1 cellular context compared by ENCODE assay signal in genomic region chr2:231052494-231053451, GRCh38.
A peak's percentile ranks its signal among the peaks of the same experiment; 100 is the strongest.
TF ChIP-seq lines count a peak whose summit lies in the region.

No MANE protein-coding gene starts in this region.

TF ChIP-seq in HepG2, 621 proteins besides CTCF, POLR2A, EP300 and RAD21 (continued from another document and continues in another):
- TF ChIP-seq ZNF432 (CRISPR knock-in tag; IDR thresholded peaks at IDR 0.05; ENCODE audit: borderline replicate concordance) (peak; percentile 85; the same call in 1 of the 2 replicates), TFDP2 (CRISPR knock-in tag; IDR thresholded peaks at IDR 0.05) (peak; percentile 86), ZNF350 (CRISPR knock-in tag; IDR thresholded peaks at IDR 0.05; ENCODE audit: borderline replicate concordance, low read depth) (peak; percentile 94), ZNF564 (CRISPR knock-in tag; IDR thresholded peaks at IDR 0.05) (peak; percentile 90), RARG (CRISPR knock-in tag; IDR thresholded peaks at IDR 0.05; ENCODE audit: low read depth) (no peak), ZSCAN20 (CRISPR knock-in tag; IDR thresholded peaks at IDR 0.05; ENCODE audit: borderline replicate concordance) (no peak; the same call in 1 of the 2 replicates), RORA (CRISPR knock-in tag; IDR thresholded peaks at IDR 0.05) (0 out of 2 replicates have a peak, but pooled peaks have one; percentile 84), MTERF4 (CRISPR knock-in tag; IDR thresholded peaks at IDR 0.05) (0 out of 2 replicates have a peak, but pooled peaks have one; percentile 69), RARA (CRISPR knock-in tag; IDR thresholded peaks at IDR 0.05) (0 out of 2 replicates have a peak, but pooled peaks have one; percentile 28), ZNF337 (CRISPR knock-in tag; IDR thresholded peaks at IDR 0.05; ENCODE audit: borderline replicate concordance, low read depth) (peak; percentile 92; the same call in 1 of the 2 replicates), MTA1 (CRISPR knock-in tag; IDR thresholded peaks at IDR 0.05; ENCODE audit: borderline replicate concordance) (peak; percentile 62; the same call in 1 of the 2 replicates), ZNF776 (CRISPR knock-in tag; IDR thresholded peaks at IDR 0.05) (peak; percentile 62; the same call in 1 of the 2 replicates), ZFP90 (CRISPR knock-in tag; IDR thresholded peaks at IDR 0.05; ENCODE audit: borderline replicate concordance) (peak; percentile 71; the same call in 1 of the 2 replicates), SALL1 (CRISPR knock-in tag; IDR thresholded peaks at IDR 0.05) (peak; percentile 81; the same call in 1 of the 2 replicates), ZNF331 (CRISPR knock-in tag; IDR thresholded peaks at IDR 0.05) (peak; percentile 69), CHD2 (IDR thresholded peaks at IDR 0.05; ENCODE audit: low read depth, low read length) (peak; percentile 26; the same call in 1 of the 2 replicates), ZBTB7A (CRISPR knock-in tag; IDR thresholded peaks at IDR 0.05) (no peak), ZNF431 (CRISPR knock-in tag; IDR thresholded peaks at IDR 0.05; ENCODE audit: borderline replicate concordance, low read depth) (no peak), AGO1 (IDR thresholded peaks at IDR 0.05; ENCODE audit: low read depth, low read length, poor library complexity, severe bottlenecking) (peak; percentile 97), TEF (CRISPR knock-in tag; IDR thresholded peaks at IDR 0.05) (peak; percentile 74; the same call in 1 of the 2 replicates), MXI1 (IDR thresholded peaks at IDR 0.05; ENCODE audit: borderline replicate concordance, low read depth, low read length) (peak; percentile 52; the same call in 2 of the 3 replicates), HOXA3 (CRISPR knock-in tag; IDR thresholded peaks at IDR 0.05) (peak; percentile 84; the same call in 1 of the 2 replicates), SETDB1 (CRISPR knock-in tag; IDR thresholded peaks at IDR 0.05; ENCODE audit: borderline replicate concordance) (no peak), ZNF446 (CRISPR knock-in tag; IDR thresholded peaks at IDR 0.05) (no peak; the same call in 1 of the 2 replicates), TFE3 (CRISPR knock-in tag; IDR thresholded peaks at IDR 0.05) (peak; percentile 67; the same call in 1 of the 2 replicates), CAMTA2 (CRISPR knock-in tag; IDR thresholded peaks at IDR 0.05; ENCODE audit: borderline replicate concordance) (peak; percentile 54; the same call in 1 of the 2 replicates), FOXC1 (CRISPR knock-in tag; IDR thresholded peaks at IDR 0.05; ENCODE audit: borderline replicate concordance) (peak; percentile 70; the same call in 1 of the 2 replicates), HMGXB4 (CRISPR knock-in tag; IDR thresholded peaks at IDR 0.05; ENCODE audit: borderline replicate concordance in 1 of 2, low read depth in 1 of 2) (peak; percentile 98 to 99), REL (CRISPR knock-in tag; conservative IDR thresholded peaks at IDR 0.05) (no peak), CBFB (CRISPR knock-in tag; IDR thresholded peaks at IDR 0.05) (no peak), LRRFIP1 (CRISPR knock-in tag; conservative IDR thresholded peaks at IDR 0.05) (no peak), ZNF24 (IDR thresholded peaks at IDR 0.05) (peak; percentile 76; the same call in 1 of the 2 replicates), KLF11 (CRISPR knock-in tag; IDR thresholded peaks at IDR 0.05) (no peak), LCORL (IDR thresholded peaks at IDR 0.05) (no peak), LCORL (CRISPR knock-in tag; IDR thresholded peaks at IDR 0.05) (peak; percentile 86), SIX1 (CRISPR knock-in tag; IDR thresholded peaks at IDR 0.05; ENCODE audit: borderline replicate concordance) (0 out of 2 replicates have a peak, but pooled peaks have one; percentile 7), CBX5 (CRISPR knock-in tag; IDR thresholded peaks at IDR 0.05; ENCODE audit: borderline replicate concordance) (peak; percentile 30; the same call in 1 of the 2 replicates)
- TF ChIP-seq, protein P1, sequence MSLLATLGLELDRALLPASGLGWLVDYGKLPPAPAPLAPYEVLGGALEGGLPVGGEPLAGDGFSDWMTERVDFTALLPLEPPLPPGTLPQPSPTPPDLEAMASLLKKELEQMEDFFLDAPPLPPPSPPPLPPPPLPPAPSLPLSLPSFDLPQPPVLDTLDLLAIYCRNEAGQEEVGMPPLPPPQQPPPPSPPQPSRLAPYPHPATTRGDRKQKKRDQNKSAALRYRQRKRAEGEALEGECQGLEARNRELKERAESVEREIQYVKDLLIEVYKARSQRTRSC (CRISPR knock-in tag; IDR thresholded peaks at IDR 0.05; ENCODE audit: low read depth), result no peak
- TF ChIP-seq, protein P2, sequence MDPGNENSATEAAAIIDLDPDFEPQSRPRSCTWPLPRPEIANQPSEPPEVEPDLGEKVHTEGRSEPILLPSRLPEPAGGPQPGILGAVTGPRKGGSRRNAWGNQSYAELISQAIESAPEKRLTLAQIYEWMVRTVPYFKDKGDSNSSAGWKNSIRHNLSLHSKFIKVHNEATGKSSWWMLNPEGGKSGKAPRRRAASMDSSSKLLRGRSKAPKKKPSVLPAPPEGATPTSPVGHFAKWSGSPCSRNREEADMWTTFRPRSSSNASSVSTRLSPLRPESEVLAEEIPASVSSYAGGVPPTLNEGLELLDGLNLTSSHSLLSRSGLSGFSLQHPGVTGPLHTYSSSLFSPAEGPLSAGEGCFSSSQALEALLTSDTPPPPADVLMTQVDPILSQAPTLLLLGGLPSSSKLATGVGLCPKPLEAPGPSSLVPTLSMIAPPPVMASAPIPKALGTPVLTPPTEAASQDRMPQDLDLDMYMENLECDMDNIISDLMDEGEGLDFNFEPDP (CRISPR knock-in tag; conservative IDR thresholded peaks at IDR 0.05), result peak; percentile 93
- TF ChIP-seq, protein P3, sequence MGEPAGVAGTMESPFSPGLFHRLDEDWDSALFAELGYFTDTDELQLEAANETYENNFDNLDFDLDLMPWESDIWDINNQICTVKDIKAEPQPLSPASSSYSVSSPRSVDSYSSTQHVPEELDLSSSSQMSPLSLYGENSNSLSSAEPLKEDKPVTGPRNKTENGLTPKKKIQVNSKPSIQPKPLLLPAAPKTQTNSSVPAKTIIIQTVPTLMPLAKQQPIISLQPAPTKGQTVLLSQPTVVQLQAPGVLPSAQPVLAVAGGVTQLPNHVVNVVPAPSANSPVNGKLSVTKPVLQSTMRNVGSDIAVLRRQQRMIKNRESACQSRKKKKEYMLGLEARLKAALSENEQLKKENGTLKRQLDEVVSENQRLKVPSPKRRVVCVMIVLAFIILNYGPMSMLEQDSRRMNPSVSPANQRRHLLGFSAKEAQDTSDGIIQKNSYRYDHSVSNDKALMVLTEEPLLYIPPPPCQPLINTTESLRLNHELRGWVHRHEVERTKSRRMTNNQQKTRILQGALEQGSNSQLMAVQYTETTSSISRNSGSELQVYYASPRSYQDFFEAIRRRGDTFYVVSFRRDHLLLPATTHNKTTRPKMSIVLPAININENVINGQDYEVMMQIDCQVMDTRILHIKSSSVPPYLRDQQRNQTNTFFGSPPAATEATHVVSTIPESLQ (CRISPR knock-in tag; conservative IDR thresholded peaks at IDR 0.05), result no peak
- TF ChIP-seq, protein P4, sequence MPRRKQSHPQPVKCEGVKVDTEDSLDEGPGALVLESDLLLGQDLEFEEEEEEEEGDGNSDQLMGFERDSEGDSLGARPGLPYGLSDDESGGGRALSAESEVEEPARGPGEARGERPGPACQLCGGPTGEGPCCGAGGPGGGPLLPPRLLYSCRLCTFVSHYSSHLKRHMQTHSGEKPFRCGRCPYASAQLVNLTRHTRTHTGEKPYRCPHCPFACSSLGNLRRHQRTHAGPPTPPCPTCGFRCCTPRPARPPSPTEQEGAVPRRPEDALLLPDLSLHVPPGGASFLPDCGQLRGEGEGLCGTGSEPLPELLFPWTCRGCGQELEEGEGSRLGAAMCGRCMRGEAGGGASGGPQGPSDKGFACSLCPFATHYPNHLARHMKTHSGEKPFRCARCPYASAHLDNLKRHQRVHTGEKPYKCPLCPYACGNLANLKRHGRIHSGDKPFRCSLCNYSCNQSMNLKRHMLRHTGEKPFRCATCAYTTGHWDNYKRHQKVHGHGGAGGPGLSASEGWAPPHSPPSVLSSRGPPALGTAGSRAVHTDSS (CRISPR knock-in tag; conservative IDR thresholded peaks at IDR 0.05), result no peak
- TF ChIP-seq, protein P5, sequence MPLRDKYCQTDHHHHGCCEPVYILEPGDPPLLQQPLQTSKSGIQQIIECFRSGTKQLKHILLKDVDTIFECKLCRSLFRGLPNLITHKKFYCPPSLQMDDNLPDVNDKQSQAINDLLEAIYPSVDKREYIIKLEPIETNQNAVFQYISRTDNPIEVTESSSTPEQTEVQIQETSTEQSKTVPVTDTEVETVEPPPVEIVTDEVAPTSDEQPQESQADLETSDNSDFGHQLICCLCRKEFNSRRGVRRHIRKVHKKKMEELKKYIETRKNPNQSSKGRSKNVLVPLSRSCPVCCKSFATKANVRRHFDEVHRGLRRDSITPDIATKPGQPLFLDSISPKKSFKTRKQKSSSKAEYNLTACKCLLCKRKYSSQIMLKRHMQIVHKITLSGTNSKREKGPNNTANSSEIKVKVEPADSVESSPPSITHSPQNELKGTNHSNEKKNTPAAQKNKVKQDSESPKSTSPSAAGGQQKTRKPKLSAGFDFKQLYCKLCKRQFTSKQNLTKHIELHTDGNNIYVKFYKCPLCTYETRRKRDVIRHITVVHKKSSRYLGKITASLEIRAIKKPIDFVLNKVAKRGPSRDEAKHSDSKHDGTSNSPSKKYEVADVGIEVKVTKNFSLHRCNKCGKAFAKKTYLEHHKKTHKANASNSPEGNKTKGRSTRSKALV (CRISPR knock-in tag; IDR thresholded peaks at IDR 0.05), result 0 out of 2 replicates have a peak, but pooled peaks have one; percentile 74
- TF ChIP-seq, protein P6, sequence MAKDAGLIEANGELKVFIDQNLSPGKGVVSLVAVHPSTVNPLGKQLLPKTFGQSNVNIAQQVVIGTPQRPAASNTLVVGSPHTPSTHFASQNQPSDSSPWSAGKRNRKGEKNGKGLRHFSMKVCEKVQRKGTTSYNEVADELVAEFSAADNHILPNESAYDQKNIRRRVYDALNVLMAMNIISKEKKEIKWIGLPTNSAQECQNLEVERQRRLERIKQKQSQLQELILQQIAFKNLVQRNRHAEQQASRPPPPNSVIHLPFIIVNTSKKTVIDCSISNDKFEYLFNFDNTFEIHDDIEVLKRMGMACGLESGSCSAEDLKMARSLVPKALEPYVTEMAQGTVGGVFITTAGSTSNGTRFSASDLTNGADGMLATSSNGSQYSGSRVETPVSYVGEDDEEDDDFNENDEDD (CRISPR knock-in tag; IDR thresholded peaks at IDR 0.05; ENCODE audit: borderline replicate concordance), result peak; percentile 86; the same call in 1 of the 2 replicates
